In genomic region chr18:46096651-46097300, GRCh38 we compare ENCODE assay signal across 8 cellular contexts. TPM values are rescaled to one million over a fixed set of nuclear protein-coding genes. Genes with fewer than 3 reads are reported as not detected.
DNase-seq lines count a peak whose midpoint lies in the region; ATAC-seq lines count a peak whose summit lies in the region.

No MANE protein-coding gene starts in this region.

- peaks cover 34% of the 10 kb centered on the region for H3K36me3 Mint-ChIP-seq in activated CD4-positive, alpha-beta T cell treated with anti-CD3 and anti-CD28 coated beads for 36 hours (ENCODE audit: low read depth)
- peaks cover 35% of the 10 kb centered on the region for H3K36me3 Mint-ChIP-seq in T-helper 2 cell treated with Interferon-gamma antibody and Interleukin-4, amounts not matched to agents 5 μg/mL and 100 μg/mL, for 36 hours (ENCODE audit: low read depth)

- peak overlapping the region; percentile 99 for H3K27ac Mint-ChIP-seq in activated CD4-positive, alpha-beta T cell treated with anti-CD3 and anti-CD28 coated beads for 36 hours
- peak overlapping the region; percentile 94 for H3K27ac Mint-ChIP-seq in T-helper 2 cell treated with Interferon-gamma antibody and Interleukin-4, amounts not matched to agents 5 μg/mL and 100 μg/mL, for 36 hours

- ATAC-seq in activated CD4-positive, alpha-beta T cell treated with anti-CD3 and anti-CD28 coated beads for 36 hours = no peak
- no peak for ATAC-seq in HG02884 (IDR thresholded peaks at IDR 0.05; ENCODE audit: unreplicated experiment)

- H3K4me3 Mint-ChIP-seq in activated CD4-positive, alpha-beta T cell treated with anti-CD3 and anti-CD28 coated beads for 36 hours = peak overlapping the region; percentile 97
- H3K4me3 Mint-ChIP-seq in T-helper 2 cell treated with Interferon-gamma antibody and Interleukin-4, amounts not matched to agents 5 μg/mL and 100 μg/mL, for 36 hours = peak overlapping the region; percentile 99

- intact Hi-C loops in activated CD4-positive, alpha-beta T cell treated with anti-CD3 and anti-CD28 coated beads for 36 hours (cut with DNase I, micrococcal nuclease) = loop anchor here in 1 of 2 experiments (5.0 kb wide), 1 partner anchor 76 kb away; a partner anchor contains a TSS

- DNase-seq in activated CD4-positive, alpha-beta T cell treated with anti-CD3 and anti-CD28 coated beads for 36 hours = no peak
- no peak for DNase-seq in activated CD4-positive, alpha-beta T cell treated with anti-CD3 and anti-CD28 coated beads, Interleukin-2, amount 50 U/mL, for 1 hour
- DNase-seq in T-helper 2 cell treated with Interferon-gamma antibody and Interleukin-4, amounts not matched to agents 5 μg/mL and 100 μg/mL, for 36 hours (ENCODE audit: low spot score) = no peak
- peak; percentile 43 for DNase-seq in glomerular visceral epithelial cell (ENCODE audit: extremely low spot score)
- DNase-seq in retina = peak; percentile 18
- DNase-seq in NCI-H1930 (lab: John Stamatoyannopoulos, UW) = no peak
- no peak for DNase-seq in stimulated activated CD4-positive, alpha-beta T cell treated with anti-CD3 and anti-CD28 coated beads, Interleukin-15, amount 100 ng/mL, for 24 hours

- H3K4me1 Mint-ChIP-seq in activated CD4-positive, alpha-beta T cell treated with anti-CD3 and anti-CD28 coated beads for 36 hours = peaks cover 31% of the 10 kb centered on the region
- peaks cover 21% of the 10 kb centered on the region for H3K4me1 Mint-ChIP-seq in T-helper 2 cell treated with Interferon-gamma antibody and Interleukin-4, amounts not matched to agents 5 μg/mL and 100 μg/mL, for 36 hours (ENCODE audit: low read depth)

- no peaks in the 10 kb centered on the region for H3K27me3 Mint-ChIP-seq in activated CD4-positive, alpha-beta T cell treated with anti-CD3 and anti-CD28 coated beads for 36 hours
- H3K27me3 Mint-ChIP-seq in T-helper 2 cell treated with Interferon-gamma antibody and Interleukin-4, amounts not matched to agents 5 μg/mL and 100 μg/mL, for 36 hours (ENCODE audit: low read depth) = no peaks in the 10 kb centered on the region

- POLR2A ChIA-PET in activated CD4-positive, alpha-beta T cell treated with anti-CD3 and anti-CD28 coated beads for 36 hours (lab: Charles Lee) = interaction anchor here (0.5 to 0.6 kb wide), 2 partner anchors 17 to 30 kb away, joined by 4 to 8 read pairs; no protein-coding TSS in a partner anchor

- H3K9me3 Mint-ChIP-seq in activated CD4-positive, alpha-beta T cell treated with anti-CD3 and anti-CD28 coated beads for 36 hours (ENCODE audit: low read depth) = no peaks in the 10 kb centered on the region
- no peaks in the 10 kb centered on the region for H3K9me3 Mint-ChIP-seq in T-helper 2 cell treated with Interferon-gamma antibody and Interleukin-4, amounts not matched to agents 5 μg/mL and 100 μg/mL, for 36 hours

- CTCF ChIA-PET in activated CD4-positive, alpha-beta T cell treated with anti-CD3 and anti-CD28 coated beads for 36 hours (lab: Charles Lee) = interaction anchor here (0.9 to 1.2 kb wide), 5 partner anchors 13 to 184 kb away, joined by 3 to 4 read pairs (median 4); no protein-coding TSS in a partner anchor

RNA-seq across cellular contexts. Expression of gene ATP5F1A, which starts 1.3 kb away (rescaled TPM):
- 100 to 1,000 TPM; 375 to 515 TPM for total RNA-seq in activated CD4-positive, alpha-beta T cell treated with anti-CD3 and anti-CD28 coated beads for 36 hours

RNA-seq across cellular contexts. Expression of gene HAUS1, which starts 7.4 kb away (rescaled TPM):
- 10 to 100 TPM; 62.2 to 79.9 TPM for total RNA-seq in activated CD4-positive, alpha-beta T cell treated with anti-CD3 and anti-CD28 coated beads for 36 hours

RNA-seq across cellular contexts. Expression of gene PSTPIP2, which starts 24.7 kb away (rescaled TPM):
- total RNA-seq in activated CD4-positive, alpha-beta T cell treated with anti-CD3 and anti-CD28 coated beads for 36 hours = 10 to 100 TPM; 11.5 to 15.3 TPM

Comparison
In these comparisons a context has a peak if more than half of its experiments do, and no peak if none do; other contexts are left out.
1. DNase-seq: peak in glomerular visceral epithelial cell (single experiment) and retina (single experiment); none in activated CD4-positive, alpha-beta T cell treated with anti-CD3 and anti-CD28 coated beads for 36 hours (single experiment), activated CD4-positive, alpha-beta T cell treated with anti-CD3 and anti-CD28 coated beads, Interleukin-2, amount 50 U/mL, for 1 hour (single experiment), T-helper 2 cell treated with Interferon-gamma antibody and Interleukin-4, amounts not matched to agents 5 μg/mL and 100 μg/mL, for 36 hours (single experiment), NCI-H1930 (0 of 2) and stimulated activated CD4-positive, alpha-beta T cell treated with anti-CD3 and anti-CD28 coated beads, Interleukin-15, amount 100 ng/mL, for 24 hours (single experiment).